1 cellular context compared by ENCODE assay signal in the genomic region with DNA sequence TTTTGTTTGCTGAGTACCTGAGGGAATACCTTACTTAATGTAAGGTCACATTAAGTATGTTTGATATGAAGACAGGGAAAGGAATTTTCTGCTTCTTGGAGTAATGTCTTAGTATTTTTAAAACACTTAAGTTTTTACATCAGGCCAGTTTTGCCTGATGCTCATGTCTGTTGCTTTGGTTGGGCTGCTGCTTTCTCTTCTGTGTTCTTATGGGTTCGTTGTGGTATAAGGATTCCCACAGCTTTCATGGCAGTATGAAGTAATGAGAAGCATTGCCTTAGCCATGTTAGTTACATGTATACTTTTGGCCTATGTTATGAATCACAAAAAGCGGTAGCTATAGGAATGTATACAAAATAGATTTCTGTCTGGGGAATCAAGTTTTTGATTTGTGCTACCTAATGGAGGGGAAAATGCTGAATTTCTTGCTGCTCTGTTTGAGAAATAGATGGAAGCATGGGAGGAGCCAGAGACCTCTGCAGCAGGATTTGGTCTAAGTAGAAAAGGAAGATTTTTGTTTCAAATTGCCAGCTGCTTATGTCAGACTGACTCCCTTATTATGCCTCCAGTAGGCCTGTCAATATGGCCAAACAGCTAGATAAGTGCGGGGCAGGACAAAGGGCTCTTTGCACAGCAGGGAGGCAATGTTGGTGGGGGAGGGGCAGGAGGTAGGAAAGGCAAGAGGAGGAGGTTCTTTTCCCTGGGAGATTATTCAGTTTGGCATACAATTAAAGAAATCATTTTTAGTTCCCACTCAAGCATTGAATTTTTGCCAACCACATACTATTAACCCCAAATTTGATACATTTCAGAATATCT.
A peak's percentile ranks its signal among the peaks of the same experiment; 100 is the strongest.
TF ChIP-seq lines count a peak whose summit lies in the region.

No MANE protein-coding gene starts in this region.

TF ChIP-seq in K562, 482 proteins besides CTCF, POLR2A, EP300 and RAD21 (continued from another document and continues in another):
- TF ChIP-seq, protein P1, sequence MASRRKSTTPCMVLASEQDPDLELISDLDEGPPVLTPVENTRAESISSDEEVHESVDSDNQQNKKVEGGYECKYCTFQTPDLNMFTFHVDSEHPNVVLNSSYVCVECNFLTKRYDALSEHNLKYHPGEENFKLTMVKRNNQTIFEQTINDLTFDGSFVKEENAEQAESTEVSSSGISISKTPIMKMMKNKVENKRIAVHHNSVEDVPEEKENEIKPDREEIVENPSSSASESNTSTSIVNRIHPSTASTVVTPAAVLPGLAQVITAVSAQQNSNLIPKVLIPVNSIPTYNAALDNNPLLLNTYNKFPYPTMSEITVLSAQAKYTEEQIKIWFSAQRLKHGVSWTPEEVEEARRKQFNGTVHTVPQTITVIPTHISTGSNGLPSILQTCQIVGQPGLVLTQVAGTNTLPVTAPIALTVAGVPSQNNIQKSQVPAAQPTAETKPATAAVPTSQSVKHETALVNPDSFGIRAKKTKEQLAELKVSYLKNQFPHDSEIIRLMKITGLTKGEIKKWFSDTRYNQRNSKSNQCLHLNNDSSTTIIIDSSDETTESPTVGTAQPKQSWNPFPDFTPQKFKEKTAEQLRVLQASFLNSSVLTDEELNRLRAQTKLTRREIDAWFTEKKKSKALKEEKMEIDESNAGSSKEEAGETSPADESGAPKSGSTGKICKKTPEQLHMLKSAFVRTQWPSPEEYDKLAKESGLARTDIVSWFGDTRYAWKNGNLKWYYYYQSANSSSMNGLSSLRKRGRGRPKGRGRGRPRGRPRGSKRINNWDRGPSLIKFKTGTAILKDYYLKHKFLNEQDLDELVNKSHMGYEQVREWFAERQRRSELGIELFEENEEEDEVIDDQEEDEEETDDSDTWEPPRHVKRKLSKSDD (conservative IDR thresholded peaks at IDR 0.05; ENCODE audit: low read length): peak; percentile 44; the same call in 1 of the 2 replicates
- TF ChIP-seq CBX3 (IDR thresholded peaks at IDR 0.05; ENCODE audit: borderline replicate concordance in 1 of 2, low read length in 2 of 2): 0 out of 3 replicates have a peak, but pooled peaks of 1 of the 2 experiments have one; percentile 29
- TF ChIP-seq CBFB (CRISPR knock-in tag; IDR thresholded peaks at IDR 0.05): no peak
- no peak for TF ChIP-seq RBBP5 (IDR thresholded peaks at IDR 0.05; ENCODE audit: borderline replicate concordance, insufficient read depth, low read length, poor library complexity, severe bottlenecking)
- peak; percentile 35; the same call in 1 of the 2 replicates for TF ChIP-seq CXXC5 (CRISPR knock-in tag; IDR thresholded peaks at IDR 0.05)
- TF ChIP-seq FOXM1 (IDR thresholded peaks at IDR 0.05; ENCODE audit: low read depth): 0 out of 2 replicates have a peak, but pooled peaks have one; percentile 7
- no peak for TF ChIP-seq FOXM1 (CRISPR knock-in tag; IDR thresholded peaks at IDR 0.05; ENCODE audit: low read depth)
- TF ChIP-seq RBFOX2 (IDR thresholded peaks at IDR 0.05; ENCODE audit: low read depth, low read length): 0 out of 2 replicates have a peak, but pooled peaks have one; percentile 9
- TF ChIP-seq, protein P2, sequence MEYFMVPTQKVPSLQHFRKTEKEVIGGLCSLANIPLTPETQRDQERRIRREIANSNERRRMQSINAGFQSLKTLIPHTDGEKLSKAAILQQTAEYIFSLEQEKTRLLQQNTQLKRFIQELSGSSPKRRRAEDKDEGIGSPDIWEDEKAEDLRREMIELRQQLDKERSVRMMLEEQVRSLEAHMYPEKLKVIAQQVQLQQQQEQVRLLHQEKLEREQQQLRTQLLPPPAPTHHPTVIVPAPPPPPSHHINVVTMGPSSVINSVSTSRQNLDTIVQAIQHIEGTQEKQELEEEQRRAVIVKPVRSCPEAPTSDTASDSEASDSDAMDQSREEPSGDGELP (CRISPR knock-in tag; IDR thresholded peaks at IDR 0.05; ENCODE audit: borderline replicate concordance): peak; percentile 54; the same call in 1 of the 2 replicates
- no peak for TF ChIP-seq U2AF2 (optimal IDR thresholded peaks at IDR 0.05; ENCODE audit: low read depth, low read length)
- TF ChIP-seq HNRNPK (IDR thresholded peaks at IDR 0.05; ENCODE audit: low read depth, low read length, poor library complexity, severe bottlenecking): no peak
- TF ChIP-seq TCF3 (CRISPR knock-in tag; IDR thresholded peaks at IDR 0.05): no peak
- TF ChIP-seq ZNF764 (CRISPR knock-in tag; IDR thresholded peaks at IDR 0.05; ENCODE audit: low read depth): no peak
- TF ChIP-seq POLR2H (tag; IDR thresholded peaks at IDR 0.05; ENCODE audit: low read depth): no peak
- peak in 1 of 2 experiments; percentile 24; a peak in 1 of 4 replicates for TF ChIP-seq NONO (IDR thresholded peaks at IDR 0.05; ENCODE audit: low read depth in 2 of 2, low read length in 1 of 2)
- TF ChIP-seq, protein P3, sequence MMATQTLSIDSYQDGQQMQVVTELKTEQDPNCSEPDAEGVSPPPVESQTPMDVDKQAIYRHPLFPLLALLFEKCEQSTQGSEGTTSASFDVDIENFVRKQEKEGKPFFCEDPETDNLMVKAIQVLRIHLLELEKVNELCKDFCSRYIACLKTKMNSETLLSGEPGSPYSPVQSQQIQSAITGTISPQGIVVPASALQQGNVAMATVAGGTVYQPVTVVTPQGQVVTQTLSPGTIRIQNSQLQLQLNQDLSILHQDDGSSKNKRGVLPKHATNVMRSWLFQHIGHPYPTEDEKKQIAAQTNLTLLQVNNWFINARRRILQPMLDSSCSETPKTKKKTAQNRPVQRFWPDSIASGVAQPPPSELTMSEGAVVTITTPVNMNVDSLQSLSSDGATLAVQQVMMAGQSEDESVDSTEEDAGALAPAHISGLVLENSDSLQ (IDR thresholded peaks at IDR 0.05): peak; percentile 87
- TF ChIP-seq DIDO1 (tag; IDR thresholded peaks at IDR 0.05; ENCODE audit: low read depth): no peak
- TF ChIP-seq, protein P4, sequence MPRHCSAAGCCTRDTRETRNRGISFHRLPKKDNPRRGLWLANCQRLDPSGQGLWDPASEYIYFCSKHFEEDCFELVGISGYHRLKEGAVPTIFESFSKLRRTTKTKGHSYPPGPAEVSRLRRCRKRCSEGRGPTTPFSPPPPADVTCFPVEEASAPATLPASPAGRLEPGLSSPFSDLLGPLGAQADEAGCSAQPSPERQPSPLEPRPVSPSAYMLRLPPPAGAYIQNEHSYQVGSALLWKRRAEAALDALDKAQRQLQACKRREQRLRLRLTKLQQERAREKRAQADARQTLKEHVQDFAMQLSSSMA (CRISPR knock-in tag; IDR thresholded peaks at IDR 0.05): no peak
- no peak for TF ChIP-seq RUNX1 (IDR thresholded peaks at IDR 0.05; ENCODE audit: low read depth)
- 0 out of 2 replicates have a peak, but pooled peaks have one; percentile 31 for TF ChIP-seq MEF2A (IDR thresholded peaks at IDR 0.05; ENCODE audit: control insufficient read depth, low read depth, low read length)
- TF ChIP-seq HDAC2 (IDR thresholded peaks at IDR 0.05): peak; percentile 57
- TF ChIP-seq, protein P5, sequence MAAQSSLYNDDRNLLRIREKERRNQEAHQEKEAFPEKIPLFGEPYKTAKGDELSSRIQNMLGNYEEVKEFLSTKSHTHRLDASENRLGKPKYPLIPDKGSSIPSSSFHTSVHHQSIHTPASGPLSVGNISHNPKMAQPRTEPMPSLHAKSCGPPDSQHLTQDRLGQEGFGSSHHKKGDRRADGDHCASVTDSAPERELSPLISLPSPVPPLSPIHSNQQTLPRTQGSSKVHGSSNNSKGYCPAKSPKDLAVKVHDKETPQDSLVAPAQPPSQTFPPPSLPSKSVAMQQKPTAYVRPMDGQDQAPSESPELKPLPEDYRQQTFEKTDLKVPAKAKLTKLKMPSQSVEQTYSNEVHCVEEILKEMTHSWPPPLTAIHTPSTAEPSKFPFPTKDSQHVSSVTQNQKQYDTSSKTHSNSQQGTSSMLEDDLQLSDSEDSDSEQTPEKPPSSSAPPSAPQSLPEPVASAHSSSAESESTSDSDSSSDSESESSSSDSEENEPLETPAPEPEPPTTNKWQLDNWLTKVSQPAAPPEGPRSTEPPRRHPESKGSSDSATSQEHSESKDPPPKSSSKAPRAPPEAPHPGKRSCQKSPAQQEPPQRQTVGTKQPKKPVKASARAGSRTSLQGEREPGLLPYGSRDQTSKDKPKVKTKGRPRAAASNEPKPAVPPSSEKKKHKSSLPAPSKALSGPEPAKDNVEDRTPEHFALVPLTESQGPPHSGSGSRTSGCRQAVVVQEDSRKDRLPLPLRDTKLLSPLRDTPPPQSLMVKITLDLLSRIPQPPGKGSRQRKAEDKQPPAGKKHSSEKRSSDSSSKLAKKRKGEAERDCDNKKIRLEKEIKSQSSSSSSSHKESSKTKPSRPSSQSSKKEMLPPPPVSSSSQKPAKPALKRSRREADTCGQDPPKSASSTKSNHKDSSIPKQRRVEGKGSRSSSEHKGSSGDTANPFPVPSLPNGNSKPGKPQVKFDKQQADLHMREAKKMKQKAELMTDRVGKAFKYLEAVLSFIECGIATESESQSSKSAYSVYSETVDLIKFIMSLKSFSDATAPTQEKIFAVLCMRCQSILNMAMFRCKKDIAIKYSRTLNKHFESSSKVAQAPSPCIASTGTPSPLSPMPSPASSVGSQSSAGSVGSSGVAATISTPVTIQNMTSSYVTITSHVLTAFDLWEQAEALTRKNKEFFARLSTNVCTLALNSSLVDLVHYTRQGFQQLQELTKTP (IDR thresholded peaks at IDR 0.05; ENCODE audit: low read depth in 1 of 2, partially characterized antibody in 2 of 2): peak; percentile 65 to 68
- TF ChIP-seq CBFA2T3 (IDR thresholded peaks at IDR 0.05): peak; percentile 68
- TF ChIP-seq SMARCE1 (IDR thresholded peaks at IDR 0.05): peak; percentile 35; the same call in 1 of the 2 replicates
- TF ChIP-seq, protein P6, sequence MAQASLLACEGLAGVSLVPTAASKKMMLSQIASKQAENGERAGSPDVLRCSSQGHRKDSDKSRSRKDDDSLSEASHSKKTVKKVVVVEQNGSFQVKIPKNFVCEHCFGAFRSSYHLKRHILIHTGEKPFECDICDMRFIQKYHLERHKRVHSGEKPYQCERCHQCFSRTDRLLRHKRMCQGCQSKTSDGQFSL (CRISPR knock-in tag; IDR thresholded peaks at IDR 0.05): no peak
- TF ChIP-seq, protein P6 (tag; IDR thresholded peaks at IDR 0.05): no peak
- TF ChIP-seq, protein P7, sequence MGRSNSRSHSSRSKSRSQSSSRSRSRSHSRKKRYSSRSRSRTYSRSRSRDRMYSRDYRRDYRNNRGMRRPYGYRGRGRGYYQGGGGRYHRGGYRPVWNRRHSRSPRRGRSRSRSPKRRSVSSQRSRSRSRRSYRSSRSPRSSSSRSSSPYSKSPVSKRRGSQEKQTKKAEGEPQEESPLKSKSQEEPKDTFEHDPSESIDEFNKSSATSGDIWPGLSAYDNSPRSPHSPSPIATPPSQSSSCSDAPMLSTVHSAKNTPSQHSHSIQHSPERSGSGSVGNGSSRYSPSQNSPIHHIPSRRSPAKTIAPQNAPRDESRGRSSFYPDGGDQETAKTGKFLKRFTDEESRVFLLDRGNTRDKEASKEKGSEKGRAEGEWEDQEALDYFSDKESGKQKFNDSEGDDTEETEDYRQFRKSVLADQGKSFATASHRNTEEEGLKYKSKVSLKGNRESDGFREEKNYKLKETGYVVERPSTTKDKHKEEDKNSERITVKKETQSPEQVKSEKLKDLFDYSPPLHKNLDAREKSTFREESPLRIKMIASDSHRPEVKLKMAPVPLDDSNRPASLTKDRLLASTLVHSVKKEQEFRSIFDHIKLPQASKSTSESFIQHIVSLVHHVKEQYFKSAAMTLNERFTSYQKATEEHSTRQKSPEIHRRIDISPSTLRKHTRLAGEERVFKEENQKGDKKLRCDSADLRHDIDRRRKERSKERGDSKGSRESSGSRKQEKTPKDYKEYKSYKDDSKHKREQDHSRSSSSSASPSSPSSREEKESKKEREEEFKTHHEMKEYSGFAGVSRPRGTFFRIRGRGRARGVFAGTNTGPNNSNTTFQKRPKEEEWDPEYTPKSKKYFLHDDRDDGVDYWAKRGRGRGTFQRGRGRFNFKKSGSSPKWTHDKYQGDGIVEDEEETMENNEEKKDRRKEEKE (IDR thresholded peaks at IDR 0.05; ENCODE audit: borderline replicate concordance in 1 of 2, control insufficient read depth in 1 of 2, low read depth in 2 of 2, low read length in 1 of 2): peak in 1 of 2 experiments; percentile 54; a peak in 1 of 4 replicates
- TF ChIP-seq, protein P8, sequence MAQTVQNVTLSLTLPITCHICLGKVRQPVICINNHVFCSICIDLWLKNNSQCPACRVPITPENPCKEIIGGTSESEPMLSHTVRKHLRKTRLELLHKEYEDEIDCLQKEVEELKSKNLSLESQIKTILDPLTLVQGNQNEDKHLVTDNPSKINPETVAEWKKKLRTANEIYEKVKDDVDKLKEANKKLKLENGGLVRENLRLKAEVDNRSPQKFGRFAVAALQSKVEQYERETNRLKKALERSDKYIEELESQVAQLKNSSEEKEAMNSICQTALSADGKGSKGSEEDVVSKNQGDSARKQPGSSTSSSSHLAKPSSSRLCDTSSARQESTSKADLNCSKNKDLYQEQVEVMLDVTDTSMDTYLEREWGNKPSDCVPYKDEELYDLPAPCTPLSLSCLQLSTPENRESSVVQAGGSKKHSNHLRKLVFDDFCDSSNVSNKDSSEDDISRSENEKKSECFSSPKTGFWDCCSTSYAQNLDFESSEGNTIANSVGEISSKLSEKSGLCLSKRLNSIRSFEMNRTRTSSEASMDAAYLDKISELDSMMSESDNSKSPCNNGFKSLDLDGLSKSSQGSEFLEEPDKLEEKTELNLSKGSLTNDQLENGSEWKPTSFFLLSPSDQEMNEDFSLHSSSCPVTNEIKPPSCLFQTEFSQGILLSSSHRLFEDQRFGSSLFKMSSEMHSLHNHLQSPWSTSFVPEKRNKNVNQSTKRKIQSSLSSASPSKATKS (CRISPR knock-in tag; IDR thresholded peaks at IDR 0.05): no peak
- TF ChIP-seq NEUROD1 (IDR thresholded peaks at IDR 0.05; ENCODE audit: borderline replicate concordance, low read depth, low read length, partially characterized antibody): peak; percentile 55
